ENCODE assay signal across 2 cellular contexts in genomic region chr11:111730031-111730430, GRCh38.
TF ChIP-seq lines count a peak whose summit lies in the region.

No MANE protein-coding gene starts in this region.

TF ChIP-seq in liver, 16 proteins besides CTCF, POLR2A, EP300 and RAD21 (continued from another document):
- TF ChIP-seq ZBTB33 (IDR thresholded peaks at IDR 0.05) (no peak), RXRA (IDR thresholded peaks at IDR 0.05) (peak; percentile 21 to 42), GABPA (IDR thresholded peaks at IDR 0.05 in 1 of 2, conservative IDR thresholded peaks at IDR 0.05 in 1 of 2) (no peak), JUND (IDR thresholded peaks at IDR 0.05) (no peak), MAX (IDR thresholded peaks at IDR 0.05) (no peak), EGR1 (IDR thresholded peaks at IDR 0.05; ENCODE audit: low read depth in 2 of 2) (no peak), SP1 (IDR thresholded peaks at IDR 0.05) (peak; percentile 18)

TF ChIP-seq in HepG2, 621 proteins besides CTCF, POLR2A, EP300 and RAD21 (continued from another document):
- TF ChIP-seq LBX2 (CRISPR knock-in tag; IDR thresholded peaks at IDR 0.05; ENCODE audit: borderline replicate concordance): no peak
- no peak for TF ChIP-seq ZNF766 (CRISPR knock-in tag; IDR thresholded peaks at IDR 0.05; ENCODE audit: borderline replicate concordance)
- no peak for TF ChIP-seq TAF1 (CRISPR knock-in tag; IDR thresholded peaks at IDR 0.05)
- TF ChIP-seq ZNF616 (CRISPR knock-in tag; IDR thresholded peaks at IDR 0.05; ENCODE audit: low read depth): no peak
- TF ChIP-seq ZNF350 (CRISPR knock-in tag; IDR thresholded peaks at IDR 0.05; ENCODE audit: borderline replicate concordance, low read depth): no peak
- TF ChIP-seq ZNF703 (CRISPR knock-in tag; IDR thresholded peaks at IDR 0.05; ENCODE audit: borderline replicate concordance): no peak
- no peak for TF ChIP-seq ZNF644 (CRISPR knock-in tag; IDR thresholded peaks at IDR 0.05; ENCODE audit: low read depth)
- no peak for TF ChIP-seq SAFB2 (CRISPR knock-in tag; IDR thresholded peaks at IDR 0.05; ENCODE audit: borderline replicate concordance, low read depth)
- TF ChIP-seq ZNF841 (CRISPR knock-in tag; IDR thresholded peaks at IDR 0.05; ENCODE audit: borderline replicate concordance): no peak
- no peak for TF ChIP-seq ZUFSP (CRISPR knock-in tag; IDR thresholded peaks at IDR 0.05; ENCODE audit: borderline replicate concordance)
- no peak for TF ChIP-seq ATF5 (CRISPR knock-in tag; IDR thresholded peaks at IDR 0.05; ENCODE audit: low read depth)
- TF ChIP-seq RFX5 (IDR thresholded peaks at IDR 0.05; ENCODE audit: low read depth, low read length): no peak
- TF ChIP-seq USF2 (IDR thresholded peaks at IDR 0.05; ENCODE audit: low read depth, low read length): no peak
- TF ChIP-seq USF2 (CRISPR knock-in tag; IDR thresholded peaks at IDR 0.05; ENCODE audit: borderline replicate concordance): no peak
- TF ChIP-seq ZNF18 (CRISPR knock-in tag; IDR thresholded peaks at IDR 0.05; ENCODE audit: insufficient replicate concordance): no peak
- TF ChIP-seq ZNF772 (CRISPR knock-in tag; IDR thresholded peaks at IDR 0.05): no peak
TF ChIP-seq in HepG2: peak in this region for 0.
